Comparison of ENCODE assay signal across 32 cellular contexts in genomic region chr2:241002275-241003046, GRCh38. TPM values are rescaled to one million over a fixed set of nuclear protein-coding genes. Genes with fewer than 3 reads are reported as not detected.
A peak's percentile ranks its signal among the peaks of the same experiment; 100 is the strongest.
DNase-seq lines count a peak whose midpoint lies in the region; ATAC-seq, FAIRE-seq and TF ChIP-seq lines count a peak whose summit lies in the region.
"Had no signal": no experiment of that assay in that cellular context is flagged by ENCODE, and none has a peak within 500 bp of the region (broad histone marks: within the 10 kb centered on the region; RNA-seq: fewer than 3 reads in every experiment).

No MANE protein-coding gene starts in this region.

- no peak overlapping the region for H3K9ac ChIP-seq in kidney (ENCODE audit: low read length in 2 of 2)

- TF ChIP-seq CTCF in nephron (IDR thresholded peaks at IDR 0.05; ENCODE audit: unreplicated experiment in 3 of 3) (no peak), thyroid gland (IDR thresholded peaks at IDR 0.05) (no peak), kidney (IDR thresholded peaks at IDR 0.05; ENCODE audit: borderline replicate concordance, extremely low read depth, insufficient read depth) (no peak)

- WGBS in thyroid gland, 2 donors, result 78 to 82% methylated on average over 9 to 11 of the region's 11 CpGs

- H3K27me3 ChIP-seq in thyroid gland, result no peaks in the 10 kb centered on the region
- H3K27me3 ChIP-seq: ascending aorta, upper lobe of right lung had no signal

- CTCF ChIA-PET in activated CD8-positive, alpha-beta memory T cell treated with anti-CD3 and anti-CD28 coated beads, Interleukin-2, amount 10 ng/mL, durations not matched to agents 7 days and 5 days (lab: Charles Lee), result no interaction called here

- peak overlapping the region; percentile 8 to 94 (median 91) for H3K27ac ChIP-seq in thyroid gland
- H3K27ac ChIP-seq in kidney (ENCODE audit: low read depth in 2 of 2, low read length in 2 of 2), result no peak overlapping the region
- H3K27ac ChIP-seq: ascending aorta, heart left ventricle, lower lobe of right lung, upper lobe of right lung had no signal

- ATAC-seq in activated CD8-positive, alpha-beta memory T cell treated with anti-CD3 and anti-CD28 coated beads, Interleukin-2, amount 10 ng/mL, durations not matched to agents 7 days and 5 days, result no peak
- ATAC-seq: activated T-cell treated with anti-CD3 and anti-CD28 coated beads, Interleukin-2, amount 50 U/mL, for 4 hours; heart left ventricle; HepG2; lower lobe of right lung; right cardiac atrium; SK-N-SH treated with all-trans-retinoic acid at 6 μM for 48 hours; upper lobe of right lung had no signal

- H3K36me3 Mint-ChIP-seq in activated CD8-positive, alpha-beta memory T cell treated with anti-CD3 and anti-CD28 coated beads, Interleukin-2, amount 10 ng/mL, durations not matched to agents 7 days and 5 days, result no peaks in the 10 kb centered on the region
- peaks cover 43% of the 10 kb centered on the region for H3K36me3 Mint-ChIP-seq in nephron (ENCODE audit: low read depth)

- H3K36me3 ChIP-seq in thyroid gland (peaks cover 3 to 27% of the 10 kb centered on the region in 2 donors), kidney (ENCODE audit: control insufficient read depth in 1 of 2, insufficient read depth in 2 of 2, low read length in 2 of 2) (peaks cover 0 to 5% of the 10 kb centered on the region in 2 donors)
- H3K36me3 ChIP-seq: HAP-1, upper lobe of right lung had no signal

- no peak for TF ChIP-seq POLR2A in thyroid gland (IDR thresholded peaks at IDR 0.05)

- H3K9me3 ChIP-seq in thyroid gland, result no peaks in the 10 kb centered on the region
- peaks cover 0 to 16% of the 10 kb centered on the region in 2 donors for H3K9me3 ChIP-seq in kidney (ENCODE audit: control insufficient read depth in 1 of 2, low read length in 2 of 2)

- H3K4me1 Mint-ChIP-seq in activated CD8-positive, alpha-beta memory T cell treated with anti-CD3 and anti-CD28 coated beads, Interleukin-2, amount 10 ng/mL, durations not matched to agents 7 days and 5 days, result peaks cover under 1% of the 10 kb centered on the region
- H3K4me1 Mint-ChIP-seq in nephron, result peaks cover 11% of the 10 kb centered on the region

- H3K27me3 Mint-ChIP-seq in activated CD8-positive, alpha-beta memory T cell treated with anti-CD3 and anti-CD28 coated beads, Interleukin-2, amount 10 ng/mL, durations not matched to agents 7 days and 5 days, result peaks cover 24% of the 10 kb centered on the region
- peaks cover 28% of the 10 kb centered on the region for H3K27me3 Mint-ChIP-seq in nephron (ENCODE audit: low read depth)

- H3K4me3 ChIP-seq in thyroid gland (replicated peaks in 1 of 3) (no peak overlapping the region), kidney (ENCODE audit: low read length in 2 of 2) (no peak overlapping the region)
- H3K4me3 ChIP-seq: ascending aorta, HAP-1, heart left ventricle, lower lobe of right lung, upper lobe of right lung had no signal

- intact Hi-C loops in thyroid gland (cut with DNase I) (no loop called here), kidney (cut with DNase I) (no loop called here)

- FAIRE-seq in kidney (lab: Jason Lieb, UNC), result no peak
- FAIRE-seq: A204.1, endometrium, HepG2, keratinocyte had no signal

- H3K4me3 Mint-ChIP-seq in activated CD8-positive, alpha-beta memory T cell treated with anti-CD3 and anti-CD28 coated beads, Interleukin-2, amount 10 ng/mL, durations not matched to agents 7 days and 5 days, result no peak overlapping the region
- peak overlapping the region in 2 of 3 experiments; percentile 42 to 43 for H3K4me3 Mint-ChIP-seq in nephron
- H3K4me3 Mint-ChIP-seq: activated T-cell treated with anti-CD3 and anti-CD28 coated beads, Interleukin-2, amount 50 U/mL, for 4 hours; neural crest cell had no signal

- H3K9me3 Mint-ChIP-seq in activated CD8-positive, alpha-beta memory T cell treated with anti-CD3 and anti-CD28 coated beads, Interleukin-2, amount 10 ng/mL, durations not matched to agents 7 days and 5 days (ENCODE audit: low read depth), result peaks cover 13% of the 10 kb centered on the region
- peaks cover 23% of the 10 kb centered on the region for H3K9me3 Mint-ChIP-seq in nephron

- peaks cover 43 to 49% of the 10 kb centered on the region in 2 donors for H3K4me1 ChIP-seq in thyroid gland
- peaks cover 6 to 11% of the 10 kb centered on the region in 2 donors for H3K4me1 ChIP-seq in kidney (ENCODE audit: control insufficient read depth in 1 of 2, insufficient read depth in 1 of 2, low read depth in 1 of 2, low read length in 2 of 2)
- H3K4me1 ChIP-seq: HAP-1 had no signal

- peak; percentile 46 for DNase-seq in activated CD8-positive, alpha-beta memory T cell treated with anti-CD3 and anti-CD28 coated beads for 24 hours
- DNase-seq in activated CD8-positive, alpha-beta memory T cell treated with anti-CD3 and anti-CD28 coated beads, Interleukin-2, amount 10 ng/mL, durations not matched to agents 7 days and 5 days, result no peak
- DNase-seq in activated CD8-positive, alpha-beta memory T cell treated with anti-CD3 and anti-CD28 coated beads, Interleukin-2, amount 50 U/mL, for 48 hours, result peak; percentile 47
- DNase-seq in thyroid gland (no peak), kidney (no peak), kidney tubule cell (ENCODE audit: low spot score) (no peak)
- no peak for DNase-seq in stimulated activated naive CD4-positive, alpha-beta T cell treated with Interleukin-2 at 50 U/mL for 16 hours (lab: John Stamatoyannopoulos, UW)
- DNase-seq: activated gamma-delta T cell; activated T-cell treated with anti-CD3 and anti-CD28 coated beads, Interleukin-2, amount 50 U/mL, for 4 hours; central memory CD4-positive, alpha-beta T cell; dermis blood vessel endothelial cell; DMS79 treated with DMSO at 0.1 percent for 48 hours; foreskin melanocyte; GF-D8; Karpas-422; lower lobe of right lung; NCI-H1417 treated with DMSO at 0.1 percent for 48 hours; NCI-H2081; NCI-H526; stimulated activated CD4-positive, alpha-beta T cell treated with anti-CD3 and anti-CD28 coated beads, Interleukin-4, amount 100 ng/mL, for 24 hours had no signal

- H3K27ac Mint-ChIP-seq in activated CD8-positive, alpha-beta memory T cell treated with anti-CD3 and anti-CD28 coated beads, Interleukin-2, amount 10 ng/mL, durations not matched to agents 7 days and 5 days, result no peak overlapping the region
- H3K27ac Mint-ChIP-seq in nephron, result no peak overlapping the region

RNA-seq across cellular contexts. Expression of gene SNED1, which starts 4.0 kb away (rescaled TPM):
- total RNA-seq in activated CD8-positive, alpha-beta memory T cell treated with anti-CD3 and anti-CD28 coated beads, Interleukin-2, amount 10 ng/mL, durations not matched to agents 7 days and 5 days, result 1 to 10 TPM; 3.6 to 4.6 TPM
- 100 to 1,000 TPM in 1 of 4 donors, 10 to 100 TPM in 3; 47.7 to 122 (median 68.7) TPM for total RNA-seq in thyroid gland
- total RNA-seq in kidney, result 42.1 TPM
- polyA plus RNA-seq in kidney (ENCODE audit: insufficient read depth, low read depth, low replicate concordance), result 3.0 TPM

Comparison
In these comparisons a context has a peak if more than half of its experiments do, and no peak if none do; other contexts are left out.
1. DNase-seq: peak in activated CD8-positive, alpha-beta memory T cell treated with anti-CD3 and anti-CD28 coated beads for 24 hours (single experiment) and activated CD8-positive, alpha-beta memory T cell treated with anti-CD3 and anti-CD28 coated beads, Interleukin-2, amount 50 U/mL, for 48 hours (single experiment); none in activated CD8-positive, alpha-beta memory T cell treated with anti-CD3 and anti-CD28 coated beads, Interleukin-2, amount 10 ng/mL, durations not matched to agents 7 days and 5 days (single experiment), thyroid gland (0 of 2), stimulated activated naive CD4-positive, alpha-beta T cell treated with Interleukin-2 at 50 U/mL for 16 hours (single experiment), kidney (single experiment) and kidney tubule cell (single experiment).
2. H3K27ac ChIP-seq: peak in thyroid gland (3 of 3); none in kidney (0 of 2).